8 cellular contexts compared by ENCODE assay signal in the genomic region with DNA sequence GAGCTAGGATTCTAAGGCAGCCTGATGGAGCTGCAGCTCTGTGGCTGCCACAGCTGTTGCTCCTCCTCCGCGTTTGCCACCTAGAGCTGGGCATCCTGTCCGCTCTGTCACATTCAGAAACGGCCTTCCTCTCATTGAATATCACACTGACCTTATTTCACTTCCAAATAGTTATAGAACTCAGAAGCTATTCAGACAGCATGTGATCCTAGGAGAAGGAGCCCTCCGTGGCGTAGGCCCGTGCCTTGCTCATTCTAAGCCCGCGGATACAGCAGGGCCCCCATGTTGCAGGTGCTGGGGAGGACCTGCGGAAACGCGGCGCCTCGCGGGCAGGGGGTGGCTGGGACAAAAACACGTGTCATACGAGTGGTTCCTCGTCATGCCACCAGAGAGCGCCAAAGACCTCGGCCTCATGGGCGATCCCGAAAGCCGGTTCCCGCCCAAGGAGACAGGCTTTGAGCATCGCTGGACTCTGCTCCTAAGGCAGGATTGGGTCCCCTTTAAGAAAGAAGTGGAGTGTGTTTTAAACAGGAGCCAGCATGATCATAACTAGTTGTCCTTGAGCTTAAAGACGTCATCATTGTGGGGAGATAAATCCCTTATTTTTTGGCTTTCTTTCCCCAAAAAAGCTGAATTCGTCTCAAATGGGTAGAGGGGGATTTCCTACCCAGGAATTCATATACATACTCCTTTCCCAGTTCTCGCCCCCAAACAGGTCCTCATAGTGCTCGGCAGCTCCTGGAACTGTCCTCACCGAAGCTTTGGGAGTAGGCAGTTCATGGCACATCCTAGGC. TPM values are rescaled to one million over a fixed set of nuclear protein-coding genes. Genes with fewer than 3 reads are reported as not detected.
A peak's percentile ranks its signal among the peaks of the same experiment; 100 is the strongest.
DNase-seq lines count a peak whose midpoint lies in the region; ATAC-seq and TF ChIP-seq lines count a peak whose summit lies in the region.

No MANE protein-coding gene starts in this region.

- no peaks in the 10 kb centered on the region for H3K27me3 ChIP-seq in A673 (replicated peaks; ENCODE audit: insufficient read depth, low read depth, low read length, poor library complexity)

- intact Hi-C loops in A673 (cut with micrococcal nuclease; ENCODE audit: unreplicated experiment), result loop anchor here (1.0 to 5.0 kb wide), 3 partner anchors 165 to 693 kb away; no protein-coding TSS in a partner anchor

- ATAC-seq in GM18858 (IDR thresholded peaks at IDR 0.05; ENCODE audit: unreplicated experiment) (peak; percentile 85), HG03060 (IDR thresholded peaks at IDR 0.05; ENCODE audit: low read depth, unreplicated experiment) (peak; percentile 64)

- no peaks in the 10 kb centered on the region for H3K36me3 ChIP-seq in A673 (ENCODE audit: insufficient read depth, low read length, poor library complexity, severe bottlenecking)

- H3K4me3 ChIP-seq in A673 (ENCODE audit: low read depth, low read length, poor library complexity, severe bottlenecking) (no peak overlapping the region), cardiac fibroblast (replicated peaks in 1 of 2; ENCODE audit: low read depth in 2 of 2, low read length in 2 of 2) (no peak overlapping the region)

- peak; percentile 78 for DNase-seq in A673 (ENCODE audit: low spot score)
- peak; percentile 80 for DNase-seq in NCI-H2196 (lab: John Stamatoyannopoulos, UW; ENCODE audit: unreplicated experiment)
- DNase-seq in activated CD4-positive, CD25-positive, alpha-beta regulatory T cell (lab: John Stamatoyannopoulos, UW), result peak; percentile 54 to 70 (median 62)
- DNase-seq in cardiac fibroblast (ENCODE audit: low read depth in 2 of 2), result peak; percentile 77 to 80
- DNase-seq in kidney tubule cell (ENCODE audit: low spot score), result peak; percentile 70
- DNase-seq in stimulated activated CD4-positive, alpha-beta T cell treated with anti-CD3 and anti-CD28 coated beads, Interleukin-2, amount 100 ng/mL, for 48 hours, result peak; percentile 78 to 79

- no TSS peak for BruUV-seq in A673 (replicated peaks; lab: Mats Ljungman, UMichigan)

- TF ChIP-seq CTCF in A673 (conservative IDR thresholded peaks at IDR 0.05; ENCODE audit: low read depth, low read length), result peak; percentile 82
- TF ChIP-seq CTCF in cardiac fibroblast (IDR thresholded peaks at IDR 0.05; ENCODE audit: low read depth, low read length), result peak; percentile 87

- no peaks in the 10 kb centered on the region for H3K4me1 ChIP-seq in A673 (ENCODE audit: insufficient read depth, low read length, poor library complexity, severe bottlenecking)

- no peak overlapping the region for H3K27ac ChIP-seq in A673 (ENCODE audit: low read depth, low read length, poor library complexity, severe bottlenecking)

- POLR2A ChIA-PET in A673 (lab: Charles Lee; ENCODE audit: low non-redundant PET), result no interaction called here

- CTCF ChIA-PET in A673 (lab: Charles Lee), result interaction anchor here (0.6 kb wide), 1 partner anchor 42 kb away, joined by 6 read pairs; no protein-coding TSS in a partner anchor

- no peaks in the 10 kb centered on the region for H3K9me3 ChIP-seq in A673 (ENCODE audit: low read depth, low read length, poor library complexity, severe bottlenecking)

RNA-seq across cellular contexts. Expression of a gene that starts 17.9 kb away (rescaled TPM):
- 38.8 and 41.3 TPM in 2 replicates for total RNA-seq in A673 (2021)
